1 cellular context compared by ENCODE assay signal in genomic region chr17:67615011-67615561, GRCh38.
TF ChIP-seq lines count a peak whose summit lies in the region.

No MANE protein-coding gene starts in this region.

TF ChIP-seq in WTC11, 78 proteins besides CTCF, POLR2A, EP300 and RAD21 (continued from another document):
- TF ChIP-seq HMGXB4 (CRISPR knock-in tag; IDR thresholded peaks at IDR 0.05) (no peak), E2F1 (CRISPR knock-in tag; IDR thresholded peaks at IDR 0.05) (no peak), RORB (CRISPR knock-in tag; IDR thresholded peaks at IDR 0.05) (no peak)
TF ChIP-seq in WTC11: peak in this region for 0.
